Comparison of ENCODE assay signal across 8 cellular contexts in the genomic region with DNA sequence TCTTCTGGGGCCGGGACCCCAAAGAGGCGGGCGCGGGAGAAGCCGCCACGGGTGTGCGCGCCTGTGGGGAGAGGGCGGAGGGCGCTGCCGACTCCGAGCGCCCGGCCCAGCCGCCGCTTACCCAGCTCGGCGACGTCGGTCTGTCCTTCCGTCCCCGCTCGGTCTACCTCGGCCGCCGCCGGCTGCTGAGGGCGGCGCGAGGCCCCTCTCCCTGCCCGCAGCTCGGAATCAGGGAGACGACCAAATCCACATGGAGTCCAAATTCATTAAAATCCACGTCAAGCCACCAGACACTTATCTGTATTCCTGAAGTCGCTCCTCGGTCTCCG. TPM values are rescaled to one million over a fixed set of nuclear protein-coding genes. Genes with fewer than 3 reads are reported as not detected.
A peak's percentile ranks its signal among the peaks of the same experiment; 100 is the strongest.
DNase-seq lines count a peak whose midpoint lies in the region; ATAC-seq and TF ChIP-seq lines count a peak whose summit lies in the region.

No MANE protein-coding gene starts in this region.

- H3K27ac ChIP-seq in body of pancreas (peak overlapping the region; percentile 63 to 89 (median 84)), subcutaneous abdominal adipose tissue (ENCODE audit: low read depth, low read length) (peak overlapping the region; percentile 80)

- H3K27me3 ChIP-seq in body of pancreas (no peaks in the 10 kb centered on the region), subcutaneous abdominal adipose tissue (ENCODE audit: control insufficient read depth in 5 of 5, insufficient read depth in 4 of 5, low read length in 5 of 5) (no peaks in the 10 kb centered on the region)

- H3K4me3 ChIP-seq in LNCaP clone FGC (ENCODE audit: low read depth, low read length) (peak overlapping the region; percentile 46), body of pancreas (peak overlapping the region; percentile 85 to 99), subcutaneous abdominal adipose tissue (ENCODE audit: low read depth in 1 of 5, low read length in 5 of 5) (peak overlapping the region in 4 of 5 donors; percentile 83 to 88 (median 86))

- peak; percentile 9 for ATAC-seq in body of pancreas
- ATAC-seq in left colon, result peak; percentile 13
- ATAC-seq in GM19467 (IDR thresholded peaks at IDR 0.05; ENCODE audit: unreplicated experiment), result no peak
- ATAC-seq in HG03432 (IDR thresholded peaks at IDR 0.05; ENCODE audit: unreplicated experiment), result no peak

- H3K4me1 ChIP-seq in body of pancreas (peaks cover 50% of the 10 kb centered on the region), subcutaneous abdominal adipose tissue (ENCODE audit: control insufficient read depth in 5 of 5, insufficient read depth in 5 of 5, low read length in 5 of 5) (peaks cover 5 to 63% (median 44%) of the 10 kb centered on the region in 5 donors)

- TF ChIP-seq CTCF in LNCaP clone FGC (IDR thresholded peaks at IDR 0.05; ENCODE audit: control insufficient read depth, extremely low read depth, insufficient read depth) (no peak), body of pancreas (IDR thresholded peaks at IDR 0.05) (no peak)

- H3K9me3 ChIP-seq in body of pancreas (no peaks in the 10 kb centered on the region), subcutaneous abdominal adipose tissue (ENCODE audit: control insufficient read depth in 5 of 5, low read length in 5 of 5) (no peaks in the 10 kb centered on the region)

- H3K36me3 ChIP-seq in body of pancreas (replicated peaks in 1 of 2; ENCODE audit: insufficient read depth in 1 of 2, low read depth in 2 of 2) (no peaks in the 10 kb centered on the region), subcutaneous abdominal adipose tissue (ENCODE audit: control insufficient read depth in 5 of 5, insufficient read depth in 5 of 5, low read length in 5 of 5) (peaks cover 0 to 2% (median 0%) of the 10 kb centered on the region in 5 donors)

- in situ Hi-C loops in Caki2 (cut with HindIII; ENCODE audit: low pct_unique_long_range_greater_than_20kb, low sequenced_read_pairs), result no loop called here

- H3K9ac ChIP-seq in subcutaneous abdominal adipose tissue (ENCODE audit: low read length in 5 of 5), result peak overlapping the region; percentile 19 to 84 (median 82)

- intact Hi-C loops in body of pancreas (cut with DNase I) (loop anchor here (10.0 kb wide), 1 partner anchor 109 kb away; no protein-coding TSS in a partner anchor), left colon (cut with DNase I, micrococcal nuclease) (loop anchor here (10.0 kb wide), 2 partner anchors 109 to 219 kb away; no protein-coding TSS in a partner anchor)

- no peak for TF ChIP-seq POLR2A in body of pancreas (IDR thresholded peaks at IDR 0.05)

- DNase-seq in Caki2 (ENCODE audit: low read depth), result peak; percentile 46
- DNase-seq in LNCaP clone FGC (ENCODE audit: low read depth), result no peak
- peak in 1 of 4 donors; percentile 27 for DNase-seq in body of pancreas
- no peak for DNase-seq in left colon
- no peak for DNase-seq in cortex of kidney (lab: John Stamatoyannopoulos, UW)

- 0% methylated on average over 37 of the region's 37 CpGs; no CpG with 5 or more reads in 1 of the 2 donors for WGBS in body of pancreas, 2 donors

RNA-seq across cellular contexts. Expression of a gene that starts 0.7 kb away (rescaled TPM):
- total RNA-seq in Caki2 (2014; rRNA removed; shearing (Covaris generic); ENCODE audit: low replicate concordance), result 0.03 and 1.6 TPM in 2 replicates
- total RNA-seq in body of pancreas, result 10 to 100 TPM; 44.5 to 51.6 TPM
- 100 to 1,000 TPM in 1 of 2 donors, 10 to 100 TPM in 1; 89.3 to 103 TPM for total RNA-seq in left colon

Comparison
In these comparisons a context has a peak if more than half of its experiments do, and no peak if none do; other contexts are left out.
1. ATAC-seq: peak in body of pancreas (single experiment) and left colon (single experiment); none in GM19467 (single experiment) and HG03432 (single experiment).
2. RNA of a gene that starts 0.7 kb away (total RNA-seq): 89.3 to 103 TPM in left colon and 44.5 to 51.6 TPM in body of pancreas; 0.03 to 1.6 TPM in Caki2; every median in the first group is over 10 times any median in the second.
3. Peak in every context shown above with its lines, with median percentiles within 50 percentile points of each other: H3K4me3 ChIP-seq.